35 cellular contexts compared by ENCODE assay signal in the genomic region with DNA sequence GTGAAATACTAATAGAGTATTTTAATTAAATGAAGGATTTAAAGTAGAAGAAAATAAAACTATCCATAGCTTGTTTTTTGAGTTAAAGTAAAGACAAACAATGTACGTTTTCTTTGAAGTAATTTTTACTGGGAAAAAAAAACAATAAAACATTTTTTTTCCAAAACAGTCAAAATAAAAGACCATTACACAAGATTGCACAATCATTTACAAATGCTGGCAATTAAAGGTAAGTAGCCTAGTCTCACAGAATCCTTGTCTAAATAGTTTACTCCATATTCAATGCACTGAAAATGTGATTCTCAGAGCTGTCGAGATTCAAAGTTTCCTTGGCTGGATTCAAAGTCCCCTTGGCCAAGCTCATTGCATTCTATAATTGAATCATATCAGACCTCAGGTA. TPM values are rescaled to one million over a fixed set of nuclear protein-coding genes. Genes with fewer than 3 reads are reported as not detected.
"Had no signal": no experiment of that assay in that cellular context is flagged by ENCODE, and none has a peak within 500 bp of the region (broad histone marks: within the 10 kb centered on the region; RNA-seq: fewer than 3 reads in every experiment).

No MANE protein-coding gene starts in this region.

- H3K4me3 Mint-ChIP-seq: activated B cell treated with CpG ODN at 0.5 μM for 24 hours; activated CD4-positive, alpha-beta memory T cell treated with anti-CD3 and anti-CD28 coated beads, Interleukin-2, amount 10 ng/mL, durations not matched to agents 7 days and 5 days; activated CD8-positive, alpha-beta memory T cell treated with anti-CD3 and anti-CD28 coated beads, Interleukin-2, amount 10 ng/mL, durations not matched to agents 7 days and 5 days; activated naive CD4-positive, alpha-beta T cell treated with anti-CD3 and anti-CD28 coated beads, Interleukin-2, amount 10 ng/mL, durations not matched to agents 7 days and 5 days; activated naive CD8-positive, alpha-beta T cell; activated naive CD8-positive, alpha-beta T cell treated with anti-CD3 and anti-CD28 coated beads, Interleukin-2, amount 50 U/mL, for 24 hours; T-helper 2 cell treated with Interferon-gamma antibody and Interleukin-4, amounts not matched to agents 5 μg/mL and 100 μg/mL, for 36 hours had no signal

- H3K27ac ChIP-seq: ascending aorta, cardiac muscle cell, SJCRH30, SK-N-MC, VCaP had no signal

- H3K9me3 ChIP-seq: ascending aorta, MG63, SJCRH30 had no signal

- H3K36me3 Mint-ChIP-seq: activated CD8-positive, alpha-beta memory T cell treated with anti-CD3 and anti-CD28 coated beads, Interleukin-2, amount 10 ng/mL, durations not matched to agents 7 days and 5 days; activated naive CD4-positive, alpha-beta T cell treated with anti-CD3 and anti-CD28 coated beads, Interleukin-2, amount 10 ng/mL, durations not matched to agents 7 days and 5 days had no signal

- H3K4me3 ChIP-seq: ascending aorta, cardiac muscle cell, MG63, SJCRH30, SK-N-MC had no signal

- H3K4me1 ChIP-seq: ascending aorta, SJCRH30 had no signal

- ATAC-seq: activated CD8-positive, alpha-beta memory T cell treated with anti-CD3 and anti-CD28 coated beads, Interleukin-2, amount 10 ng/mL, durations not matched to agents 7 days and 5 days; activated naive CD8-positive, alpha-beta T cell treated with anti-CD3 and anti-CD28 coated beads, Interleukin-2, amount 50 U/mL, for 24 hours; Panc1 had no signal

- H3K27me3 ChIP-seq: ascending aorta, cardiac muscle cell, MG63, SJCRH30 had no signal

- H3K9me3 Mint-ChIP-seq: activated CD4-positive, alpha-beta memory T cell treated with anti-CD3 and anti-CD28 coated beads, Interleukin-2, amount 10 ng/mL, durations not matched to agents 7 days and 5 days; activated naive CD4-positive, alpha-beta T cell treated with anti-CD3 and anti-CD28 coated beads, Interleukin-2, amount 10 ng/mL, durations not matched to agents 7 days and 5 days; activated naive CD8-positive, alpha-beta T cell treated with anti-CD3 and anti-CD28 coated beads, Interleukin-2, amount 50 U/mL, for 24 hours; T-helper 2 cell treated with Interferon-gamma antibody and Interleukin-4, amounts not matched to agents 5 μg/mL and 100 μg/mL, for 36 hours had no signal

- DNase-seq: activated B cell treated with CpG ODN at 0.5 μM for 24 hours; activated CD4-positive, alpha-beta memory T cell treated with anti-CD3 and anti-CD28 coated beads, Interleukin-2, amount 10 ng/mL, durations not matched to agents 7 days and 5 days; activated CD4-positive, alpha-beta T cell treated with anti-CD3 and anti-CD28 coated beads for 1 hour; activated CD4-positive, alpha-beta T cell treated with anti-CD3 and anti-CD28 coated beads for 48 hours; activated CD8-positive, alpha-beta memory T cell treated with anti-CD3 and anti-CD28 coated beads for 24 hours; activated CD8-positive, alpha-beta memory T cell treated with anti-CD3 and anti-CD28 coated beads, Interleukin-2, amount 10 ng/mL, durations not matched to agents 7 days and 5 days; activated CD8-positive, alpha-beta memory T cell treated with anti-CD3 and anti-CD28 coated beads, Interleukin-2, amount 50 U/mL, for 48 hours; activated effector memory CD4-positive, alpha-beta T cell treated with Interleukin-2 at 50 U/mL for 16 hours; activated naive CD4-positive, alpha-beta T cell treated with anti-CD3 and anti-CD28 coated beads, Interleukin-2, amount 10 ng/mL, durations not matched to agents 7 days and 5 days; activated naive CD8-positive, alpha-beta T cell treated with anti-CD3 and anti-CD28 coated beads, Interleukin-2, amount 50 U/mL, for 24 hours; activated T-cell treated with anti-CD3 and anti-CD28 coated beads, Interleukin-2, amount 50 U/mL, for 48 hours; amygdala; Kasumi-1; KBM-7; MG63; NCI-H1048; NCI-H1105 treated with DMSO at 0.1 percent for 48 hours; NCI-H1694; NCI-H1930; NCI-H2081 treated with DMSO at 0.1 percent for 48 hours; NCI-H226; NCI-H446 treated with DMSO at 0.1 percent for 48 hours; NCI-H524; NCI-H69; NCI-H82; SHP77; SJCRH30 had no signal

- H3K27ac Mint-ChIP-seq: activated B cell treated with CpG ODN at 0.5 μM for 24 hours; activated CD4-positive, alpha-beta memory T cell treated with anti-CD3 and anti-CD28 coated beads, Interleukin-2, amount 10 ng/mL, durations not matched to agents 7 days and 5 days; activated CD8-positive, alpha-beta memory T cell treated with anti-CD3 and anti-CD28 coated beads, Interleukin-2, amount 10 ng/mL, durations not matched to agents 7 days and 5 days; activated naive CD4-positive, alpha-beta T cell treated with anti-CD3 and anti-CD28 coated beads, Interleukin-2, amount 10 ng/mL, durations not matched to agents 7 days and 5 days; activated naive CD8-positive, alpha-beta T cell; activated naive CD8-positive, alpha-beta T cell treated with anti-CD3 and anti-CD28 coated beads, Interleukin-2, amount 50 U/mL, for 24 hours; T-helper 2 cell treated with Interferon-gamma antibody and Interleukin-4, amounts not matched to agents 5 μg/mL and 100 μg/mL, for 36 hours had no signal

- H3K36me3 ChIP-seq: ascending aorta, cardiac muscle cell, MG63, SJCRH30 had no signal

- H3K4me1 Mint-ChIP-seq: activated B cell treated with CpG ODN at 0.5 μM for 24 hours; activated naive CD4-positive, alpha-beta T cell treated with anti-CD3 and anti-CD28 coated beads, Interleukin-2, amount 10 ng/mL, durations not matched to agents 7 days and 5 days; activated naive CD8-positive, alpha-beta T cell treated with anti-CD3 and anti-CD28 coated beads, Interleukin-2, amount 50 U/mL, for 24 hours had no signal

- H3K27me3 Mint-ChIP-seq: activated naive CD4-positive, alpha-beta T cell treated with anti-CD3 and anti-CD28 coated beads, Interleukin-2, amount 10 ng/mL, durations not matched to agents 7 days and 5 days; activated naive CD8-positive, alpha-beta T cell treated with anti-CD3 and anti-CD28 coated beads, Interleukin-2, amount 50 U/mL, for 24 hours had no signal

RNA-seq across cellular contexts. Expression of gene C4orf54, which starts 21.2 kb away (rescaled TPM):
- total RNA-seq: activated B cell treated with CpG ODN at 0.5 μM for 24 hours; activated CD4-positive, alpha-beta memory T cell treated with anti-CD3 and anti-CD28 coated beads, Interleukin-2, amount 10 ng/mL, durations not matched to agents 7 days and 5 days; activated CD8-positive, alpha-beta memory T cell treated with anti-CD3 and anti-CD28 coated beads, Interleukin-2, amount 10 ng/mL, durations not matched to agents 7 days and 5 days; ascending aorta; T-helper 1 cell treated with Interleukin-12 subunit alpha and Interleukin-12 subunit beta and Interleukin-4 antibody, amounts not matched to agents 30 ng/mL and 1 ng/mL, for 36 hours had no signal
- polyA plus RNA-seq: cardiac muscle cell had no signal
